10 cellular contexts compared by ENCODE assay signal in the genomic region with DNA sequence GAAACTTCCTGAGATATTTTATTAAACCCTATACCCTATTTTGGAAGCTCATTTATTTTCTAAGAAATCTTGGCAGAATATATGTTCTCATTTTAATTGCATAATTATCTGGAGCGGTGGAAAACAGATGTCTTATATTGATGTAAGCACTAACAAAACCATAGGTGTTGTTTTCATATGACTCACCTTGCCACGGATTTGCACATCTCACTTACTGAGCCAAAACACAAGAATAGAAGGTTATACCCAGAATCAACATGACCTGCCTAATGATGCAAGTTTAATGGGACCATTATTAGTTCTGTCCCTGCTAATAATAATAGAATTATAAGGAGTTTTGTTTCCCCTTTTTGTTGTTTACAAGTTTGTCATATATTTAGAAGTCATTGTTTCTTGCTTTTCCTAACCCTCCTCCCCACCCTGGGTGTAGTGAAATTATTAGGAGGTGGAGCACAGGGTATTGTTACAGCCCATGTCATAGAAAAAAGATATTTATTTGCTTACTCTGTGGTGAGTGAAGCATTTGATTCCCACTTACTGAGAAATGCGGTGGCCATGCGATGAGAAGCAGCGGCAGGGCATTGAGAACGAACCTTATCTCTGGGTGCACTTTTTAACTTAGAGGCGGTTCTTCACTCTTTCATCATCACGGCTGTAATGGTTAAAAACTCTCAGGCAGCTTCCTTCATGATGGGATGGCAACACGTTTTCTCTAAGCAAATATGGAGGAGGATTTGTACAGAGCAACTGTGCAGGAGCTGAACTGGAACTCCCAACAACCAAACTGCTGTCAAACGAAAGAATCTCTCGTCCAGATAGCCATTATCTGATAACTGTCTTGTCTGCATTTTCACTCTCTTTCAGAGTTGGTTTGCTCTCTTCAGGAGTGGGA. TPM values are rescaled to one million over a fixed set of nuclear protein-coding genes. Genes with fewer than 3 reads are reported as not detected.
DNase-seq lines count a peak whose midpoint lies in the region; ATAC-seq and TF ChIP-seq lines count a peak whose summit lies in the region.
"Had no signal": no experiment of that assay in that cellular context is flagged by ENCODE, and none has a peak within 500 bp of the region (broad histone marks: within the 10 kb centered on the region; RNA-seq: fewer than 3 reads in every experiment).

No MANE protein-coding gene starts in this region.

- H3K79me2 ChIP-seq in GM23338 (replicated peaks; ENCODE audit: insufficient read depth) = no peaks in the 10 kb centered on the region

- DNase-seq in GM23338 (ENCODE audit: low spot score) (no peak), NCI-H146 (lab: John Stamatoyannopoulos, UW) (peak; percentile 18), body of pancreas (no peak), thyroid gland (no peak), DMS 273 (lab: John Stamatoyannopoulos, UW; ENCODE audit: unreplicated experiment) (no peak)
- no peak for DNase-seq in stimulated activated naive CD4-positive, alpha-beta T cell treated with Interleukin-2 at 50 U/mL for 16 hours (lab: John Stamatoyannopoulos, UW)

- H3K9me3 Mint-ChIP-seq in GM23338 = peaks cover 90% of the 10 kb centered on the region

- H3K27ac ChIP-seq in GM23338 (ENCODE audit: low read depth) (peak overlapping the region; percentile 65), body of pancreas (no peak overlapping the region), thyroid gland (no peak overlapping the region)

- 21 to 22% methylated on average over 11 of the region's 11 CpGs for WGBS in body of pancreas, 2 donors
- WGBS in thyroid gland, 2 donors = 51 to 55% methylated on average over 11 of the region's 11 CpGs

- H3K27me3 Mint-ChIP-seq in GM23338 (ENCODE audit: insufficient read depth, low read depth, poor library complexity) = peaks cover 4% of the 10 kb centered on the region

- H3K9me2 ChIP-seq in GM23338 (ENCODE audit: insufficient read depth) = no peaks in the 10 kb centered on the region

- H3K4me3 ChIP-seq in GM23338 (no peak overlapping the region), mononuclear cell (ENCODE audit: low read length) (peak overlapping the region; percentile 15), body of pancreas (no peak overlapping the region), thyroid gland (replicated peaks in 1 of 3) (no peak overlapping the region)

- H3K4me2 ChIP-seq in GM23338 = peak overlapping the region; percentile 7; the same call in 1 of the 2 replicates

- no peak overlapping the region for H3K27ac Mint-ChIP-seq in GM23338

- no peaks in the 10 kb centered on the region for H3K4me1 Mint-ChIP-seq in GM23338

- intact Hi-C loops in body of pancreas (cut with DNase I) (no loop called here), thyroid gland (cut with DNase I) (no loop called here)

- H3K9me3 ChIP-seq in mononuclear cell (ENCODE audit: low read depth, low read length) (no peaks in the 10 kb centered on the region), body of pancreas (no peaks in the 10 kb centered on the region), thyroid gland (no peaks in the 10 kb centered on the region)

- H3K27me3 ChIP-seq in GM23338 (ENCODE audit: insufficient read depth) = no peaks in the 10 kb centered on the region
- no peaks in the 10 kb centered on the region for H3K27me3 ChIP-seq in mononuclear cell (ENCODE audit: insufficient read depth, low read length)
- H3K27me3 ChIP-seq in body of pancreas = no peaks in the 10 kb centered on the region
- no peaks in the 10 kb centered on the region for H3K27me3 ChIP-seq in thyroid gland

- peak overlapping the region; percentile 72; the same call in 1 of the 2 replicates for H2AFZ ChIP-seq in GM23338

- peaks cover 16% of the 10 kb centered on the region for H3K4me1 ChIP-seq in GM23338 (ENCODE audit: insufficient read depth)
- peaks cover 6% of the 10 kb centered on the region for H3K4me1 ChIP-seq in mononuclear cell (ENCODE audit: insufficient read depth, low read length)
- no peaks in the 10 kb centered on the region for H3K4me1 ChIP-seq in body of pancreas
- H3K4me1 ChIP-seq in thyroid gland = no peaks in the 10 kb centered on the region

- TF ChIP-seq POLR2A in body of pancreas (IDR thresholded peaks at IDR 0.05) (no peak), thyroid gland (IDR thresholded peaks at IDR 0.05) (no peak)

- H4K20me1 ChIP-seq in GM23338 (replicated peaks; ENCODE audit: insufficient read depth) = no peaks in the 10 kb centered on the region

- ATAC-seq in GM18907 (IDR thresholded peaks at IDR 0.05; ENCODE audit: unreplicated experiment) (peak; percentile 65), GM23338 (no peak), body of pancreas (no peak)
- ATAC-seq: SK-N-SH treated with all-trans-retinoic acid at 6 μM for 48 hours had no signal

- TF ChIP-seq CTCF in GM23338 (conservative IDR thresholded peaks at IDR 0.05; ENCODE audit: low read depth in 2 of 2) (no peak), body of pancreas (IDR thresholded peaks at IDR 0.05) (no peak), thyroid gland (IDR thresholded peaks at IDR 0.05) (no peak)

- peaks cover 26% of the 10 kb centered on the region for H3K36me3 Mint-ChIP-seq in GM23338 (ENCODE audit: low read depth)

- no peak overlapping the region for H3K4me3 Mint-ChIP-seq in GM23338

- no peaks in the 10 kb centered on the region for H3F3A ChIP-seq in GM23338 (replicated peaks; ENCODE audit: low read depth)

- H3K36me3 ChIP-seq in GM23338 (ENCODE audit: insufficient read depth) = no peaks in the 10 kb centered on the region
- no peaks in the 10 kb centered on the region for H3K36me3 ChIP-seq in body of pancreas (replicated peaks in 1 of 2; ENCODE audit: insufficient read depth in 1 of 2, low read depth in 2 of 2)
- H3K36me3 ChIP-seq in thyroid gland = no peaks in the 10 kb centered on the region

TF ChIP-seq in GM23338, 12 proteins besides CTCF, POLR2A, EP300 and RAD21:
- TF ChIP-seq CREB1 (CRISPR knock-in tag; IDR thresholded peaks at IDR 0.05; ENCODE audit: low read depth) (no peak), JUNB (IDR thresholded peaks at IDR 0.05; ENCODE audit: unreplicated experiment) (no peak), EZH2 (IDR thresholded peaks at IDR 0.05; ENCODE audit: low read depth, unreplicated experiment) (no peak)
TF ChIP-seq in GM23338: peak in this region for 0.

RNA-seq across cellular contexts. Expression of a gene that starts 0.5 kb away (rescaled TPM):
- 0.31 TPM in 1 of 2 replicates, not detected in the other for total RNA-seq in GM23338 (2014; rRNA removed; shearing (Covaris generic))
- polyA plus RNA-seq in GM23338 (2016; fragmentation: Nextera tagmentation; extraction: Ambion mirVana) = not detected in 2 replicates
- total RNA-seq in mononuclear cell (4.4 TPM), body of pancreas (not detected), thyroid gland (1 to 10 TPM in 1 of 4 donors, not detected in 3; 1.6 TPM)
- total RNA-seq: lung microvascular endothelial cell had no signal

RNA-seq across cellular contexts. Expression of a gene that starts 17.1 kb away (rescaled TPM):
- 33.9 and 42.8 TPM in 2 replicates for total RNA-seq in GM23338 (2014; rRNA removed; shearing (Covaris generic))
- polyA plus RNA-seq in GM23338 (2016; fragmentation: Nextera tagmentation; extraction: Ambion mirVana) = 25.2 and 36.4 TPM in 2 replicates
- total RNA-seq in mononuclear cell = 29.6 TPM
- total RNA-seq in body of pancreas = 10 to 100 TPM; 14.0 to 26.0 TPM
- 10 to 100 TPM; 19.2 to 41.5 (median 28.2) TPM for total RNA-seq in thyroid gland
